Comparison of ENCODE assay signal across 17 cellular contexts in the genomic region with DNA sequence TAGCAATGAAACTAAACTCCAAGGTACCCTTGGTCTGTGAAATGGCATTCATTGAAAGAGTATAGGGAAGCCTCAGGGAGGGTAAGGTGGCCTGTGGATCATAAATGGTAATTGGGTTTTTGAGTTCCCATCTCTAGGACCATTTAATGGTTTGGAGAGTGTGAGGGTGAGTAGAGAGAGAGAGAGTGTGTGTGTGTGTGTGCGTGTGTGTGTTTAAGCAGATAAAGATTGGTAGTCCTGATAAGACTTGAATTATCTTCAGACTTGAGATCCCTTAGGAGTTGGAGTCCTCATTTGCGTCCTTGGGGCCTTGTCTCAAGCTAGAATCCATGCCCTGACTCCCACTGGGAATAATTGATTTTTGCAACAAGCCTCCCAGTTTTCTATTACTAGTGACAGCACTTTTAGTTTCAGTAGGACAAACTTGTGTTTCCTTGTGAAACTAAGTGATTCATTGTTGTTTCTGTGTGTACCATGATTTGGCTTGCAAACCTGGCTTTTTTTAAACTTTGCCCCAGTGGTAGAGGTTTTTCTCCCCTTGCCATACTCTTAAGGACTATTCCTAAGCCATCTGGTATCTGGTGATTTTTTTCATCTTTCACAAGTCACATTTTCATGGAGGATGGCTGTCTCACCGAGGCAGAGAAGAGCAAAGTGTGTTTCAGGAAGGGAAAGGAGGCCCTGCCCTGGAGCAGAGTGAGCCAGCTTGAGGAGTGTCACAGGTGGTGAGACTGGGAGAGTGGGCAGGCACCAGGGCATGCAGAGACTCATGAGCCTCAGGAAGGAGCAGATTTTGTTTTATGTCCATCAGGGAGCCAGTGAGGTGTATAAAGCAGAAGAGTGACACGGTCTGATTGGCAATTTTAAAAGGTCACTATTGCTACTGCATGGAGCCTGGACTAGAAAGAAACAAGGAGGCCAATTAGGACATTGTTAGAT. TPM values are rescaled to one million over a fixed set of nuclear protein-coding genes. Genes with fewer than 3 reads are reported as not detected.
DNase-seq lines count a peak whose midpoint lies in the region; ATAC-seq and TF ChIP-seq lines count a peak whose summit lies in the region.
"Had no signal": no experiment of that assay in that cellular context is flagged by ENCODE, and none has a peak within 500 bp of the region (broad histone marks: within the 10 kb centered on the region; RNA-seq: fewer than 3 reads in every experiment).

No MANE protein-coding gene starts in this region.

- peak; percentile 76 for DNase-seq in NCI-H2171 treated with DMSO at 0.1 percent for 48 hours (lab: John Stamatoyannopoulos, UW)
- peak in 1 of 2 donors; percentile 51 for DNase-seq in foreskin keratinocyte
- no peak for DNase-seq in NCI-H146 treated with DMSO at 0.1 percent for 48 hours (lab: John Stamatoyannopoulos, UW; ENCODE audit: unreplicated experiment)
- DNase-seq in lower lobe of right lung: no peak
- DNase-seq in NCI-H1092 (lab: John Stamatoyannopoulos, UW): no peak
- DNase-seq in osteoblast (ENCODE audit: insufficient read length, low spot score, missing footprints): no peak
- DNase-seq: activated CD8-positive, alpha-beta memory T cell treated with anti-CD3 and anti-CD28 coated beads, Interleukin-2, amount 50 U/mL, for 4 hours; activated naive CD8-positive, alpha-beta T cell treated with anti-CD3 and anti-CD28 coated beads, Interleukin-2, amount 10 ng/mL, durations not matched to agents 7 days and 5 days; HCEC 1CT; left ventricle myocardium superior; natural killer cell; NCI-H226; right cardiac atrium; stimulated activated CD4-positive, alpha-beta T cell treated with anti-CD3 and anti-CD28 coated beads, Interleukin-4, amount 100 ng/mL, for 24 hours had no signal

- H3K4me1 ChIP-seq in foreskin keratinocyte (peaks cover 15% of the 10 kb centered on the region), lower lobe of right lung (peaks cover 28% of the 10 kb centered on the region), osteoblast (ENCODE audit: insufficient read depth, low read length) (peaks cover 8% of the 10 kb centered on the region)

- ATAC-seq in GM18502 (IDR thresholded peaks at IDR 0.05; ENCODE audit: poor library complexity, unreplicated experiment) (peak; percentile 58), GM21390 (IDR thresholded peaks at IDR 0.05; ENCODE audit: unreplicated experiment) (peak; percentile 64), foreskin keratinocyte (peak; percentile 49), lower lobe of right lung (no peak)
- ATAC-seq: left ventricle myocardium superior, natural killer cell had no signal

- H3K79me2 ChIP-seq in osteoblast (ENCODE audit: insufficient read depth, low read length): peaks cover 4% of the 10 kb centered on the region

- H3K4me3 ChIP-seq in lower lobe of right lung (no peak overlapping the region), osteoblast (ENCODE audit: insufficient read depth, low read length) (no peak overlapping the region)
- H3K4me3 ChIP-seq: esophagus muscularis mucosa had no signal

- peak overlapping the region; percentile 79 for H3K27ac ChIP-seq in foreskin keratinocyte
- no peak overlapping the region for H3K27ac ChIP-seq in lower lobe of right lung
- H3K27ac ChIP-seq in osteoblast (ENCODE audit: low read depth, low read length): no peak overlapping the region
- H3K27ac ChIP-seq: esophagus muscularis mucosa had no signal

- TF ChIP-seq CTCF in foreskin keratinocyte (conservative IDR thresholded peaks at IDR 0.05): no peak
- no peak for TF ChIP-seq CTCF in lower lobe of right lung (IDR thresholded peaks at IDR 0.05)
- no peak for TF ChIP-seq CTCF in osteoblast (IDR thresholded peaks at IDR 0.05; ENCODE audit: extremely low read depth, low read depth, low read length)

- no peaks in the 10 kb centered on the region for H3K27me3 ChIP-seq in foreskin keratinocyte
- no peaks in the 10 kb centered on the region for H3K27me3 ChIP-seq in lower lobe of right lung (ENCODE audit: low read depth)
- H3K27me3 ChIP-seq in osteoblast (ENCODE audit: insufficient read depth, low read length): no peaks in the 10 kb centered on the region
- H3K27me3 ChIP-seq: esophagus muscularis mucosa had no signal

- peaks cover 6% of the 10 kb centered on the region for H4K20me1 ChIP-seq in osteoblast (ENCODE audit: insufficient read depth, low read length)

- H3K36me3 ChIP-seq in lower lobe of right lung (peaks cover 65% of the 10 kb centered on the region), osteoblast (ENCODE audit: insufficient read depth, low read length) (peaks cover 8% of the 10 kb centered on the region)

- H2AFZ ChIP-seq in osteoblast (ENCODE audit: low read length): no peak overlapping the region

- intact Hi-C loops in lower lobe of right lung (cut with DNase I): no loop called here

- no peaks in the 10 kb centered on the region for H3K9me3 ChIP-seq in lower lobe of right lung
- H3K9me3 ChIP-seq in osteoblast (ENCODE audit: low read depth, low read length): no peaks in the 10 kb centered on the region
- H3K9me3 ChIP-seq: esophagus muscularis mucosa had no signal

- no peak overlapping the region for H3K4me2 ChIP-seq in osteoblast (ENCODE audit: insufficient read depth, low read length)

RNA-seq across cellular contexts. Expression of a gene that starts 26.7 kb away (rescaled TPM):
- total RNA-seq in foreskin keratinocyte: 40.8 and 44.8 TPM in 2 replicates
- 35.6 and 36.8 TPM in 2 replicates for polyA plus RNA-seq in foreskin keratinocyte
- 26.5 TPM for total RNA-seq in lower lobe of right lung
- 47.8 and 53.9 TPM in 2 replicates for total RNA-seq in osteoblast

RNA-seq across cellular contexts. Expression of a gene that starts 35.1 kb away (rescaled TPM):
- total RNA-seq in foreskin keratinocyte (not detected in 2 replicates), lower lobe of right lung (83.5 TPM), osteoblast (9.7 and 20.6 TPM in 2 replicates)
- polyA plus RNA-seq in foreskin keratinocyte: not detected in 2 replicates

Comparison
In these comparisons a context has a peak if more than half of its experiments do, and no peak if none do; other contexts are left out.
1. ATAC-seq: peak in GM18502 (single experiment), GM21390 (single experiment) and foreskin keratinocyte (single experiment); none in lower lobe of right lung (0 of 2).
2. RNA of a gene that starts 35.1 kb away (total RNA-seq): 83.5 TPM in lower lobe of right lung (single experiment) and 9.7 to 20.6 TPM in osteoblast; not detected in foreskin keratinocyte; every median in the first group is over 10 times any median in the second.